Comparison of ENCODE assay signal across 8 cellular contexts in the genomic region with DNA sequence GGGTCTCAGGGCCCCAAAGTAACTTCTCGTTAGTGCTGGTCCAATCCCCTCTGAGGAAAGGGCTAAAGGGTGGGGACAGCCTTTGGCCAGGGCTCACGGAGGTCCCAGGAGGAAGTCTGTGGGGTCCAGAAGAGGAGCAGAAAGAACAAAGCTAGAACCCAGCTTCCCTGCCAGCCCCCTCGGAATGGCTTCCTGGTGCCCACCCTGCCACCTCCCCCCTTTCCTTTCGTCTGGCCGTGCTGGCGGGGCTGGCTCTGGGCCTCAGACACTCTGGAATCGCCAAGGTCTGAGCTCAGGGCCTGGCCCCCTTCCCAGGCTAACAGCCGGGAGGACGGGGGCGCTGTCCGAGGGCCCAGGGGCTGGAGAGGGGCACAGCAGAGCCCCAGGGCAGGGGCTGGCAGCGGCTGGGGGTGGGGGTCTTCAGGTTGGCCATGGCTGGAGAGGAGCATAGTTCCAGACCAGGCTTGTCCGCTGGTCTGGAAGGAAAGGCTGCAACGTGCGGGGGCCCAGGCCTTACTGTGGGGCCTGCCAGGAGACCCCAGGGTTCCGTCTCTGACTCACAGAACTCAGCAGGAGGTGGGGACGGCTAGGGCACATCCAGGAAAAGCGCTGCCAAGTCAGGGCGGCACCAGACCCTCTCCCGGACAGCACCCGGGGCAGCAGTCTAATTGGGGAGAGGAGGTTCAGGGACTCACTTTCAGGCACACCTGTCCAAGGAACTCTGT. TPM values are rescaled to one million over a fixed set of nuclear protein-coding genes. Genes with fewer than 3 reads are reported as not detected.
DNase-seq lines count a peak whose midpoint lies in the region; ATAC-seq and TF ChIP-seq lines count a peak whose summit lies in the region.

No MANE protein-coding gene starts in this region.

- 28 to 40% methylated on average over 5 to 21 of the region's 21 CpGs for WGBS in body of pancreas, 2 donors

- peak; percentile 39 for ATAC-seq in body of pancreas
- peak; percentile 20 for ATAC-seq in left lobe of liver
- ATAC-seq in GM21423 (IDR thresholded peaks at IDR 0.05; ENCODE audit: unreplicated experiment), result no peak
- no peak for ATAC-seq in HG02840 (IDR thresholded peaks at IDR 0.05; ENCODE audit: low FRiP score, unreplicated experiment)

- peak in 2 of 7 experiments; percentile 2 to 17 for TF ChIP-seq CTCF in body of pancreas (IDR thresholded peaks at IDR 0.05)

- intact Hi-C loops in body of pancreas (cut with DNase I), result no loop called here

- H3K4me3 ChIP-seq in body of pancreas, result no peak overlapping the region

- DNase-seq in activated CD8-positive, alpha-beta memory T cell treated with anti-CD3 and anti-CD28 coated beads for 24 hours, result peak; percentile 69
- no peak for DNase-seq in activated CD8-positive, alpha-beta memory T cell treated with anti-CD3 and anti-CD28 coated beads, Interleukin-2, amount 50 U/mL, for 48 hours
- DNase-seq in body of pancreas (peak; percentile 56 to 79 (median 71)), left lobe of liver (ENCODE audit: low spot score) (no peak), superior temporal gyrus (ENCODE audit: extremely low spot score) (peak; percentile 60), HT-29 (ENCODE audit: low spot score) (no peak)

- H3K9me3 ChIP-seq in body of pancreas, result no peaks in the 10 kb centered on the region

- no peaks in the 10 kb centered on the region for H3K27me3 ChIP-seq in body of pancreas

- no peak for TF ChIP-seq POLR2A in body of pancreas (IDR thresholded peaks at IDR 0.05)

- H3K36me3 ChIP-seq in body of pancreas (replicated peaks in 1 of 2; ENCODE audit: insufficient read depth in 1 of 2, low read depth in 2 of 2), result no peaks in the 10 kb centered on the region

- H3K4me1 ChIP-seq in body of pancreas, result peaks cover 52% of the 10 kb centered on the region

- peak overlapping the region; percentile 86 to 96 (median 92) for H3K27ac ChIP-seq in body of pancreas

RNA-seq across cellular contexts. Expression of gene LTBP3, which starts 0.8 kb away (rescaled TPM):
- total RNA-seq in body of pancreas (100 to 1,000 TPM; 131 to 330 TPM), left lobe of liver (42.3 TPM)
- 146 and 164 TPM in 2 replicates for total RNA-seq in HT-29 (2014; rRNA removed; shearing (Covaris generic))

RNA-seq across cellular contexts. Expression of gene ZNRD2, which starts 11.3 kb away (rescaled TPM):
- total RNA-seq in body of pancreas (10 to 100 TPM; 39.2 to 66.9 TPM), left lobe of liver (17.0 TPM)
- total RNA-seq in HT-29 (2014; rRNA removed; shearing (Covaris generic)), result 137 and 158 TPM in 2 replicates

RNA-seq across cellular contexts. Expression of gene FAM89B, which starts 13.4 kb away (rescaled TPM):
- total RNA-seq in body of pancreas (100 to 1,000 TPM in 1 of 2 donors, 10 to 100 TPM in 1; 44.8 to 116 TPM), left lobe of liver (19.0 TPM)
- total RNA-seq in HT-29 (2014; rRNA removed; shearing (Covaris generic)), result 122 and 127 TPM in 2 replicates

RNA-seq across cellular contexts. Expression of gene EHBP1L1, which starts 16.9 kb away (rescaled TPM):
- total RNA-seq in body of pancreas (10 to 100 TPM; 35.0 to 76.1 TPM), left lobe of liver (13.5 TPM)
- 125 and 149 TPM in 2 replicates for total RNA-seq in HT-29 (2014; rRNA removed; shearing (Covaris generic))

RNA-seq across cellular contexts. Expression of gene SCYL1, which starts 34.1 kb away (rescaled TPM):
- total RNA-seq in body of pancreas (10 to 100 TPM; 55.0 to 62.3 TPM), left lobe of liver (67.6 TPM)
- total RNA-seq in HT-29 (2014; rRNA removed; shearing (Covaris generic)), result 177 and 182 TPM in 2 replicates

Comparison
In these comparisons a context has a peak if more than half of its experiments do, and no peak if none do; other contexts are left out.
1. DNase-seq: peak in activated CD8-positive, alpha-beta memory T cell treated with anti-CD3 and anti-CD28 coated beads for 24 hours (single experiment), body of pancreas (4 of 4) and superior temporal gyrus (single experiment); none in activated CD8-positive, alpha-beta memory T cell treated with anti-CD3 and anti-CD28 coated beads, Interleukin-2, amount 50 U/mL, for 48 hours (single experiment), left lobe of liver (single experiment) and HT-29 (single experiment).
2. ATAC-seq: peak in body of pancreas (single experiment) and left lobe of liver (single experiment); none in GM21423 (single experiment) and HG02840 (single experiment).